ENCODE assay signal across 9 cellular contexts in genomic region chr1:941027-941587, GRCh38. TPM values are rescaled to one million over a fixed set of nuclear protein-coding genes. Genes with fewer than 3 reads are reported as not detected.
A peak's percentile ranks its signal among the peaks of the same experiment; 100 is the strongest.
DNase-seq lines count a peak whose midpoint lies in the region; ATAC-seq and TF ChIP-seq lines count a peak whose summit lies in the region.
"Had no signal": no experiment of that assay in that cellular context is flagged by ENCODE, and none has a peak within 500 bp of the region (broad histone marks: within the 10 kb centered on the region; RNA-seq: fewer than 3 reads in every experiment).

No MANE protein-coding gene starts in this region.

- no peaks in the 10 kb centered on the region for H4K20me1 ChIP-seq in fibroblast of lung (ENCODE audit: control insufficient read depth, extremely low read depth, insufficient read depth, low read length)

- H3K4me3 ChIP-seq in SK-N-MC (peak overlapping the region; percentile 77), fibroblast of lung (replicated peaks in 1 of 4; ENCODE audit: control extremely low read depth in 1 of 4, insufficient read depth in 1 of 4, low read depth in 3 of 4, low read length in 4 of 4) (peak overlapping the region in 1 of 4 experiments; percentile 27), skeletal muscle cell (ENCODE audit: low read depth, low read length) (peak overlapping the region; percentile 47)

- H3K27ac ChIP-seq in SK-N-MC (peak overlapping the region; percentile 82), fibroblast of lung (ENCODE audit: insufficient read depth, low read length) (peak overlapping the region; percentile 4)

- H3K9ac ChIP-seq in SK-N-MC (ENCODE audit: insufficient read length) = peak overlapping the region; percentile 45
- H3K9ac ChIP-seq in fibroblast of lung (ENCODE audit: insufficient read depth, low read length) = peak overlapping the region; percentile 55

- peaks cover 24% of the 10 kb centered on the region for H3K4me1 ChIP-seq in fibroblast of lung (ENCODE audit: control insufficient read depth, extremely low read depth, insufficient read depth, low read length)

- H2AFZ ChIP-seq in fibroblast of lung (ENCODE audit: low read length) = no peak overlapping the region

- no peak for ATAC-seq in GM18498 (IDR thresholded peaks at IDR 0.05; ENCODE audit: unreplicated experiment)
- no peak for ATAC-seq in GM18519 (IDR thresholded peaks at IDR 0.05; ENCODE audit: low FRiP score, unreplicated experiment)

- TF ChIP-seq CTCF in GM20000 (IDR thresholded peaks at IDR 0.05; ENCODE audit: extremely low read depth, missing control alignments) (no peak), fibroblast of lung (conservative IDR thresholded peaks at IDR 0.05 in 1 of 2, IDR thresholded peaks at IDR 0.05 in 1 of 2; ENCODE audit: low read depth in 1 of 2, low read length in 2 of 2) (no peak)

- peaks cover 23% of the 10 kb centered on the region for H3K36me3 ChIP-seq in SK-N-MC (ENCODE audit: insufficient read depth, low read length)
- H3K36me3 ChIP-seq in fibroblast of lung (ENCODE audit: control insufficient read depth, insufficient read depth, low read length) = peaks cover 7% of the 10 kb centered on the region

- DNase-seq in GM20000 (ENCODE audit: low spot score) (peak; percentile 70), SK-N-MC (ENCODE audit: low read depth, low spot score) (no peak), fibroblast of lung (ENCODE audit: low read depth in 2 of 2) (no peak), skeletal muscle cell (ENCODE audit: low read depth) (no peak)
- no peak for DNase-seq in central memory CD4-positive, alpha-beta T cell
- DNase-seq: activated CD4-positive, CD25-positive, alpha-beta regulatory T cell; KG1 had no signal

- no peaks in the 10 kb centered on the region for H3K27me3 ChIP-seq in fibroblast of lung (ENCODE audit: control insufficient read depth, insufficient read depth, low read length)

- peak overlapping the region; percentile 25 for H3K4me2 ChIP-seq in fibroblast of lung (ENCODE audit: extremely low read depth, insufficient read depth, low read length)

- H3K9me3 ChIP-seq in SK-N-MC (ENCODE audit: low read depth, low read length) (no peaks in the 10 kb centered on the region), fibroblast of lung (ENCODE audit: control insufficient read depth, insufficient read depth, low read depth, low read length) (no peaks in the 10 kb centered on the region)

- no peaks in the 10 kb centered on the region for H3K79me2 ChIP-seq in fibroblast of lung (ENCODE audit: control insufficient read depth, insufficient read depth, low read length)

RNA-seq across cellular contexts. Expression of gene SAMD11, which starts 17.4 kb away (rescaled TPM):
- total RNA-seq in fibroblast of lung = 3.8 and 7.7 TPM in 2 replicates
- 0.40 and 0.47 TPM in 2 replicates for polyA plus RNA-seq in fibroblast of lung
- polyA plus RNA-seq in fibroblast of lung (2012) = 0.98 and 1.0 TPM in 2 replicates
- polyA minus RNA-seq in fibroblast of lung (ENCODE audit: low replicate concordance) = 0.51 TPM in 1 of 2 replicates, not detected in the other

RNA-seq across cellular contexts. Expression of gene NOC2L, which starts 17.9 kb away (rescaled TPM):
- 61.1 and 61.9 TPM in 2 replicates for total RNA-seq in fibroblast of lung
- 34.1 and 62.0 TPM in 2 replicates for polyA plus RNA-seq in fibroblast of lung
- 47.9 and 88.2 TPM in 2 replicates for polyA plus RNA-seq in fibroblast of lung (2012)
- 64.8 and 117 TPM in 2 replicates for polyA minus RNA-seq in fibroblast of lung (ENCODE audit: low replicate concordance)

RNA-seq across cellular contexts. Expression of gene KLHL17, which starts 19.3 kb away (rescaled TPM):
- total RNA-seq in fibroblast of lung = 5.6 and 7.4 TPM in 2 replicates
- 4.7 and 6.1 TPM in 2 replicates for polyA plus RNA-seq in fibroblast of lung
- polyA plus RNA-seq in fibroblast of lung (2012) = 5.9 and 7.5 TPM in 2 replicates
- 1.6 and 4.1 TPM in 2 replicates for polyA minus RNA-seq in fibroblast of lung (ENCODE audit: low replicate concordance)

RNA-seq across cellular contexts. Expression of gene PLEKHN1, which starts 25.2 kb away (rescaled TPM):
- total RNA-seq in fibroblast of lung = under 0.01 and 0.17 TPM in 2 replicates
- polyA plus RNA-seq in fibroblast of lung = 0.41 and 0.44 TPM in 2 replicates
- polyA plus RNA-seq in fibroblast of lung (2012) = 0.98 and 1.5 TPM in 2 replicates
- polyA minus RNA-seq in fibroblast of lung (ENCODE audit: low replicate concordance) = 0.35 and 2.3 TPM in 2 replicates

RNA-seq across cellular contexts. Expression of gene PERM1, which starts 40.8 kb away (rescaled TPM):
- total RNA-seq in fibroblast of lung = 0.17 TPM in 1 of 2 replicates, not detected in the other
- polyA plus RNA-seq in fibroblast of lung = 0.03 TPM in 1 of 2 replicates, not detected in the other
- 0.48 and 0.58 TPM in 2 replicates for polyA plus RNA-seq in fibroblast of lung (2012)
- not detected in 2 replicates for polyA minus RNA-seq in fibroblast of lung (ENCODE audit: low replicate concordance)
